21 cellular contexts compared by ENCODE assay signal in genomic region chr5:41325074-41325473, GRCh38.
A peak's percentile ranks its signal among the peaks of the same experiment; 100 is the strongest.
DNase-seq lines count a peak whose midpoint lies in the region; ATAC-seq, FAIRE-seq and TF ChIP-seq lines count a peak whose summit lies in the region.
"Had no signal": no experiment of that assay in that cellular context is flagged by ENCODE, and none has a peak within 500 bp of the region (broad histone marks: within the 10 kb centered on the region; RNA-seq: fewer than 3 reads in every experiment).

No MANE protein-coding gene starts in this region.

- peak overlapping the region; percentile 50 for H3K27ac ChIP-seq in ACC112 (ENCODE audit: low read depth, low read length)
- H3K27ac ChIP-seq: 22Rv1; BLaER1 treated with 17β-estradiol and CSF1 and Interleukin-3, amounts not matched to agents 10 nM and 100 nM had no signal

- peak; percentile 75 for FAIRE-seq in islet of Langerhans (lab: Jason Lieb, UNC)
- FAIRE-seq: G401.6, GM12892, HepG2 had no signal

- no peaks in the 10 kb centered on the region for H3K36me3 ChIP-seq in ACC112 (ENCODE audit: insufficient read depth, low read length)
- H3K36me3 ChIP-seq: BLaER1 treated with 17β-estradiol and CSF1 and Interleukin-3, amounts not matched to agents 10 nM and 100 nM had no signal

- ATAC-seq in SK-N-SH treated with all-trans-retinoic acid at 6 μM for 48 hours (no peak), GM18505 (IDR thresholded peaks at IDR 0.05; ENCODE audit: unreplicated experiment) (no peak)
- ATAC-seq: CD8-positive, alpha-beta T cell; GM23338; HCT116; HepG2 had no signal

- no peaks in the 10 kb centered on the region for H3K79me2 ChIP-seq in ACC112 (ENCODE audit: control insufficient read depth, insufficient read depth, low read length, unreplicated experiment)

- H3K27me3 ChIP-seq in ACC112 (ENCODE audit: insufficient read depth, low read length), result no peaks in the 10 kb centered on the region
- H3K27me3 ChIP-seq: BLaER1 treated with 17β-estradiol and CSF1 and Interleukin-3, amounts not matched to agents 10 nM and 100 nM had no signal

- DNase-seq in fibroblast of gingiva (ENCODE audit: low read depth) (peak; percentile 17), NK-92 (lab: John Stamatoyannopoulos, UW; ENCODE audit: unreplicated experiment) (no peak), EL (no peak)
- DNase-seq in activated T-cell treated with anti-CD3 and anti-CD28 coated beads, Interleukin-2, amount 50 U/mL, for 48 hours, result no peak
- DNase-seq: Calu3; CD8-positive, alpha-beta T cell; DMS 273 treated with DMSO at 0.1 percent for 48 hours; DMS53; DND-41; HFFc6 had no signal

- TF ChIP-seq POLR2A in GM18505 (IDR thresholded peaks at IDR 0.05; ENCODE audit: borderline replicate concordance, extremely low read depth, insufficient read depth, insufficient read length), result no peak

- H3K4me3 ChIP-seq in ACC112 (ENCODE audit: low read depth, low read length), result peak overlapping the region; percentile 9; the same call in 1 of the 2 replicates
- H3K4me3 ChIP-seq: BLaER1 treated with 17β-estradiol and CSF1 and Interleukin-3, amounts not matched to agents 10 nM and 100 nM; GM23338 had no signal

- H2AFZ ChIP-seq in ACC112 (ENCODE audit: low read length, unreplicated experiment), result peak overlapping the region; percentile 36
- H2AFZ ChIP-seq: GM23338 had no signal

- peaks cover 13% of the 10 kb centered on the region for H3K4me1 ChIP-seq in ACC112 (ENCODE audit: control insufficient read depth, insufficient read depth, low read length, unreplicated experiment)
- H3K4me1 ChIP-seq: BLaER1 treated with 17β-estradiol and CSF1 and Interleukin-3, amounts not matched to agents 10 nM and 100 nM had no signal

TF ChIP-seq in SK-N-SH treated with all-trans-retinoic acid at 6 μM for 48 hours, 23 proteins besides CTCF, POLR2A, EP300 and RAD21:
- TF ChIP-seq ISL1 (CRISPR knock-in tag; IDR thresholded peaks at IDR 0.05) (peak; percentile 31), TCF4 (CRISPR knock-in tag; IDR thresholded peaks at IDR 0.05; ENCODE audit: borderline replicate concordance) (no peak)
